12 cellular contexts compared by ENCODE assay signal in genomic region chr16:102060-102855, GRCh38. TPM values are rescaled to one million over a fixed set of nuclear protein-coding genes. Genes with fewer than 3 reads are reported as not detected.
DNase-seq lines count a peak whose midpoint lies in the region; ATAC-seq and TF ChIP-seq lines count a peak whose summit lies in the region.
"Had no signal": no experiment of that assay in that cellular context is flagged by ENCODE, and none has a peak within 500 bp of the region (broad histone marks: within the 10 kb centered on the region; RNA-seq: fewer than 3 reads in every experiment).

No MANE protein-coding gene starts in this region.

- H3K9me3 Mint-ChIP-seq in immature natural killer cell: no peaks in the 10 kb centered on the region

- DNase-seq in IMR-90: peak; percentile 31
- DNase-seq in cerebellar cortex (ENCODE audit: low spot score): peak; percentile 9
- peak; percentile 48 for DNase-seq in hepatic stellate cell (ENCODE audit: low spot score)
- peak; percentile 59 for DNase-seq in renal cortical epithelial cell (ENCODE audit: low read depth)
- DNase-seq in NK-92 (lab: John Stamatoyannopoulos, UW; ENCODE audit: unreplicated experiment): no peak
- no peak for DNase-seq in immature natural killer cell
- DNase-seq: AML-193, amniotic stem cell, mesendoderm, NCI-H1417 had no signal

- H3K9me3 ChIP-seq in IMR-90 (ENCODE audit: control insufficient read depth, insufficient read depth, low read length): no peaks in the 10 kb centered on the region

- no peak for ATAC-seq in IMR-90 (ENCODE audit: low read depth)
- no peak for ATAC-seq in GM21717 (IDR thresholded peaks at IDR 0.05; ENCODE audit: unreplicated experiment)
- ATAC-seq in HG02973 (IDR thresholded peaks at IDR 0.05; ENCODE audit: unreplicated experiment): no peak

- no peak overlapping the region for H3K23ac ChIP-seq in IMR-90 (ENCODE audit: low read depth, low read length)

- no peak overlapping the region for H2BK5ac ChIP-seq in IMR-90 (ENCODE audit: low read depth, low read length, poor library complexity, severe bottlenecking)

- H3K4me3 ChIP-seq in IMR-90 (ENCODE audit: insufficient read depth, low read depth, low read length): no peak overlapping the region

- CTCF ChIA-PET in IMR-90 (lab: Yijun Ruan, JAX): no interaction called here

- no peak for TF ChIP-seq CTCF in IMR-90 (conservative IDR thresholded peaks at IDR 0.05; ENCODE audit: low read depth, low read length)

- H3K27me3 ChIP-seq in IMR-90 (ENCODE audit: control insufficient read depth, insufficient read depth, low read length): no peaks in the 10 kb centered on the region

- H3K18ac ChIP-seq in IMR-90 (ENCODE audit: low read depth, low read length): no peak overlapping the region

- BruUV-seq in IMR-90 (replicated peaks; lab: Mats Ljungman, UMichigan): no TSS peak

- H3K36me3 Mint-ChIP-seq in immature natural killer cell: peaks cover 3 to 9% (median 8%) of the 10 kb centered on the region in 3 donors

- in situ Hi-C loops in IMR-90 (cut with MboI; ENCODE audit: low sequenced_read_pairs): no loop called here

- peaks cover 0 to 6% (median 5%) of the 10 kb centered on the region in 3 donors for H3K27me3 Mint-ChIP-seq in immature natural killer cell (ENCODE audit: low read depth in 3 of 3)

- peaks cover 19% of the 10 kb centered on the region for H4K20me1 ChIP-seq in IMR-90 (ENCODE audit: insufficient read depth, low read length)

- H3K79me1 ChIP-seq in IMR-90 (ENCODE audit: low read depth in 1 of 2, low read length in 2 of 2): peaks cover 3 to 29% of the 10 kb centered on the region in 2 experiments; a peak in 2 of 4 replicates

- H2AK9ac ChIP-seq in IMR-90 (replicated peaks; ENCODE audit: low read depth, low read length, poor library complexity): no peak overlapping the region

- no peak overlapping the region for H2BK120ac ChIP-seq in IMR-90 (ENCODE audit: low read depth, low read length)

- H3K4ac ChIP-seq in IMR-90 (ENCODE audit: low read depth, low read length): no peak overlapping the region

- H3K9ac ChIP-seq in IMR-90 (ENCODE audit: low read depth, low read length): no peak overlapping the region

- peaks cover 40% of the 10 kb centered on the region for H3K36me3 ChIP-seq in IMR-90 (ENCODE audit: control insufficient read depth, insufficient read depth, low read length)

- TF ChIP-seq RAD21 in IMR-90 (IDR thresholded peaks at IDR 0.05; ENCODE audit: low read length): no peak

- no peaks in the 10 kb centered on the region for H3K9me1 ChIP-seq in IMR-90 (ENCODE audit: insufficient read depth, low read length)

- POLR2A ChIA-PET in IMR-90 (lab: Charles Lee; ENCODE audit: unreplicated experiment): no interaction called here

- no peak overlapping the region for H2BK15ac ChIP-seq in IMR-90 (ENCODE audit: low read depth, low read length)

- no peak overlapping the region for H3K4me2 ChIP-seq in IMR-90 (ENCODE audit: low read depth, low read length)

- H4K8ac ChIP-seq in IMR-90 (ENCODE audit: low read depth in 2 of 2, low read length in 2 of 2): no peak overlapping the region

- no peak overlapping the region for H4K91ac ChIP-seq in IMR-90 (ENCODE audit: insufficient read depth, low read depth, low read length)

- H3K4me1 Mint-ChIP-seq in immature natural killer cell: peaks cover 0 to 6% of the 10 kb centered on the region in 2 donors

- peak overlapping the region; percentile 14 for H2AFZ ChIP-seq in IMR-90 (replicated peaks; ENCODE audit: low read length, poor library complexity)

- dilution Hi-C loops in IMR-90 (cut with HindIII; ENCODE audit: low sequenced_read_pairs, unreplicated experiment): no loop called here

- peaks cover 3% of the 10 kb centered on the region; the same call in 1 of the 2 replicates for H3K4me1 ChIP-seq in IMR-90 (ENCODE audit: control insufficient read depth, insufficient read depth, low read length)

- H4K5ac ChIP-seq in IMR-90 (ENCODE audit: low read depth, low read length): no peak overlapping the region

- H2AK5ac ChIP-seq in IMR-90 (ENCODE audit: low read depth, low read length): no peak overlapping the region

- no peak overlapping the region for H3K27ac ChIP-seq in IMR-90 (ENCODE audit: insufficient read depth, low read length)

- no peak overlapping the region for H2BK20ac ChIP-seq in IMR-90 (ENCODE audit: low read depth, low read length)

- 76% methylated on average over 15 of the region's 19 CpGs; no CpG with 5 or more reads in 1 of the 2 experiments for WGBS in IMR-90 (ENCODE audit: extremely low coverage in 2 of 2, insufficient read length in 1 of 2), 2 experiments

- no peak overlapping the region for H3K4me3 Mint-ChIP-seq in immature natural killer cell

- H3K14ac ChIP-seq in IMR-90 (replicated peaks; ENCODE audit: low read depth, low read length): no peak overlapping the region

- no peak for TF ChIP-seq POLR2A in IMR-90 (IDR thresholded peaks at IDR 0.05; ENCODE audit: low read depth, low read length)

- peak overlapping the region in 1 of 6 donors; percentile 65 for H3K27ac Mint-ChIP-seq in immature natural killer cell

- H3K56ac ChIP-seq in IMR-90 (ENCODE audit: extremely low read depth, insufficient read depth, low read length): no peak overlapping the region

- intact Hi-C loops in IMR-90 (cut with micrococcal nuclease): no loop called here

TF ChIP-seq in IMR-90, 13 proteins besides CTCF, POLR2A, EP300 and RAD21:
- no peak for TF ChIP-seq BHLHE40 (IDR thresholded peaks at IDR 0.05; ENCODE audit: low read depth, low read length)
- no peak for TF ChIP-seq ELK1 (IDR thresholded peaks at IDR 0.05; ENCODE audit: borderline replicate concordance, low read depth, low read length)
- no peak for TF ChIP-seq CEBPB (IDR thresholded peaks at IDR 0.05; ENCODE audit: low read depth, low read length)
- TF ChIP-seq SMC3 (IDR thresholded peaks at IDR 0.05; ENCODE audit: low read depth, low read length): no peak
- TF ChIP-seq RFX5 (IDR thresholded peaks at IDR 0.05; ENCODE audit: low read depth, low read length): no peak
- no peak for TF ChIP-seq MAZ (IDR thresholded peaks at IDR 0.05; ENCODE audit: borderline replicate concordance, low read depth, low read length)
- TF ChIP-seq MAFK (IDR thresholded peaks at IDR 0.05; ENCODE audit: low read depth, low read length): no peak
- no peak for TF ChIP-seq MXI1 (IDR thresholded peaks at IDR 0.05; ENCODE audit: borderline replicate concordance, low read depth, low read length)
- TF ChIP-seq NFE2L2 (IDR thresholded peaks at IDR 0.05; ENCODE audit: low read depth, low read length): no peak
- TF ChIP-seq FOS (IDR thresholded peaks at IDR 0.05; ENCODE audit: low read depth, low read length): no peak
- TF ChIP-seq, protein P1, sequence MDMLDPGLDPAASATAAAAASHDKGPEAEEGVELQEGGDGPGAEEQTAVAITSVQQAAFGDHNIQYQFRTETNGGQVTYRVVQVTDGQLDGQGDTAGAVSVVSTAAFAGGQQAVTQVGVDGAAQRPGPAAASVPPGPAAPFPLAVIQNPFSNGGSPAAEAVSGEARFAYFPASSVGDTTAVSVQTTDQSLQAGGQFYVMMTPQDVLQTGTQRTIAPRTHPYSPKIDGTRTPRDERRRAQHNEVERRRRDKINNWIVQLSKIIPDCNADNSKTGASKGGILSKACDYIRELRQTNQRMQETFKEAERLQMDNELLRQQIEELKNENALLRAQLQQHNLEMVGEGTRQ (IDR thresholded peaks at IDR 0.05; ENCODE audit: low read depth, low read length): no peak

RNA-seq across cellular contexts. Expression of gene MPG, which starts 24.2 kb away (rescaled TPM):
- total RNA-seq in IMR-90 (2012; rRNA removed): 66.7 and 74.2 TPM in 2 replicates
- polyA plus RNA-seq in IMR-90 (2012; rRNA removed): 135 and 155 TPM in 2 replicates
- polyA plus RNA-seq in IMR-90 (2012; cell fraction: cytosol; rRNA removed): 189 TPM in 2 replicates
- polyA plus RNA-seq in IMR-90 (2012; cell fraction: nucleus; rRNA removed; ENCODE audit: low replicate concordance): 46.4 and 84.3 TPM in 2 replicates
- 49.3 and 233 TPM in 2 replicates for total RNA-seq in renal cortical epithelial cell
- 100 to 1,000 TPM in 2 of 3 donors, 10 to 100 TPM in 1; 96.0 to 134 (median 106) TPM for polyA plus RNA-seq in immature natural killer cell

RNA-seq across cellular contexts. Expression of gene RHBDF1, which starts 29.8 kb away (rescaled TPM):
- 11.1 and 13.8 TPM in 2 replicates for total RNA-seq in IMR-90 (2012; rRNA removed)
- polyA plus RNA-seq in IMR-90 (2012; rRNA removed): 86.6 and 92.3 TPM in 2 replicates
- 42.6 and 77.4 TPM in 2 replicates for polyA plus RNA-seq in IMR-90 (2012; cell fraction: cytosol; rRNA removed)
- polyA plus RNA-seq in IMR-90 (2012; cell fraction: nucleus; rRNA removed; ENCODE audit: low replicate concordance): 448 and 954 TPM in 2 replicates
- total RNA-seq in renal cortical epithelial cell: 20.7 and 37.3 TPM in 2 replicates
- polyA plus RNA-seq in immature natural killer cell: under 1 TPM in 1 of 3 donors, not detected in 2; 0.24 TPM

RNA-seq across cellular contexts. Expression of gene NPRL3, which starts 36.2 kb away (rescaled TPM):
- total RNA-seq in IMR-90 (2012; rRNA removed): 3.9 and 5.7 TPM in 2 replicates
- polyA plus RNA-seq in IMR-90 (2012; rRNA removed): 42.4 and 44.0 TPM in 2 replicates
- polyA plus RNA-seq in IMR-90 (2012; cell fraction: cytosol; rRNA removed): 28.3 and 40.9 TPM in 2 replicates
- 46.6 and 124 TPM in 2 replicates for polyA plus RNA-seq in IMR-90 (2012; cell fraction: nucleus; rRNA removed; ENCODE audit: low replicate concordance)
- 3.6 and 26.0 TPM in 2 replicates for total RNA-seq in renal cortical epithelial cell
- 10 to 100 TPM; 13.3 to 28.6 (median 27.0) TPM for polyA plus RNA-seq in immature natural killer cell

RNA-seq across cellular contexts. Expression of gene SNRNP25, which starts 48.6 kb away (rescaled TPM):
- total RNA-seq in IMR-90 (2012; rRNA removed) (63.3 and 88.0 TPM in 2 replicates), renal cortical epithelial cell (19.1 and 21.7 TPM in 2 replicates)
- polyA plus RNA-seq in IMR-90 (2012; rRNA removed) (67.2 and 73.7 TPM in 2 replicates), immature natural killer cell (10 to 100 TPM; 22.0 to 51.1 (median 30.7) TPM)
- 69.1 and 93.4 TPM in 2 replicates for polyA plus RNA-seq in IMR-90 (2012; cell fraction: cytosol; rRNA removed)
- 23.8 and 33.0 TPM in 2 replicates for polyA plus RNA-seq in IMR-90 (2012; cell fraction: nucleus; rRNA removed; ENCODE audit: low replicate concordance)

RNA-seq across cellular contexts. Expression of gene POLR3K, which starts 48.9 kb away (rescaled TPM):
- 9.0 and 10.6 TPM in 2 replicates for total RNA-seq in IMR-90 (2012; rRNA removed)
- polyA plus RNA-seq in IMR-90 (2012; rRNA removed): 39.1 and 39.5 TPM in 2 replicates
- polyA plus RNA-seq in IMR-90 (2012; cell fraction: cytosol; rRNA removed): 33.6 and 33.9 TPM in 2 replicates
- polyA plus RNA-seq in IMR-90 (2012; cell fraction: nucleus; rRNA removed; ENCODE audit: low replicate concordance): 9.4 and 11.5 TPM in 2 replicates
- 4.1 and 4.5 TPM in 2 replicates for total RNA-seq in renal cortical epithelial cell
- polyA plus RNA-seq in immature natural killer cell: 10 to 100 TPM; 26.9 to 40.7 (median 34.6) TPM

Comparison
In these comparisons a context has a peak if more than half of its experiments do, and no peak if none do; other contexts are left out.
1. DNase-seq: peak in IMR-90 (single experiment), cerebellar cortex (single experiment), hepatic stellate cell (single experiment) and renal cortical epithelial cell (single experiment); none in NK-92 (single experiment) and immature natural killer cell (0 of 3).